In the genomic region with DNA sequence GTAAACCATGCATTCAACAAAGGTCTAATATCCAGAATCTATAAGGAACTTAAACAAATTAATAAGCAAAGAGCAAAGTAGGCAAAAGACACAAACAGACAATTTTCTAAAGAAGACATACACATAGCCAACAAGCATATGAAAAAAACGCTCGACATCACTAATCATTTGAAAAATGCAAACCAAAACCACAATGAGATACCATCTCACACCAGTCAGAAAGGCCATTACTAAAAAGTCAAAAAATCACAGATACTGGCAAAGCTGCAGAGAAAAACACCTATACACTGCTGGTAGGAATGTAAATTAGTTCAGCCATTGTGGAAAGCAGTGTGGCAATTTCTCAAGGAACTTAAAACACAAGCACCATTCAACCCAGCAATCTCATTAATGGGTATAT, we compare ENCODE assay signal across 1 cellular context.
A peak's percentile ranks its signal among the peaks of the same experiment; 100 is the strongest.
TF ChIP-seq lines count a peak whose summit lies in the region.

No MANE protein-coding gene starts in this region.

TF ChIP-seq in K562, 482 proteins besides CTCF, POLR2A, EP300 and RAD21:
- TF ChIP-seq TEAD4 (IDR thresholded peaks at IDR 0.05; ENCODE audit: low read length) (no peak), TEAD4 (CRISPR knock-in tag; IDR thresholded peaks at IDR 0.05; ENCODE audit: borderline replicate concordance) (no peak), FOXM1 (IDR thresholded peaks at IDR 0.05; ENCODE audit: low read depth) (peak; percentile 52; the same call in 1 of the 2 replicates), FOXM1 (CRISPR knock-in tag; IDR thresholded peaks at IDR 0.05; ENCODE audit: low read depth) (no peak)
